Comparison of ENCODE assay signal across 26 cellular contexts in genomic region chr13:58827904-58828303, GRCh38.
"Had no signal": no experiment of that assay in that cellular context is flagged by ENCODE, and none has a peak within 500 bp of the region (broad histone marks: within the 10 kb centered on the region; RNA-seq: fewer than 3 reads in every experiment).

No MANE protein-coding gene starts in this region.

- H3K27me3 ChIP-seq: stomach, suprapubic skin, testis, thyroid gland, tibial artery, tibial nerve, transverse colon, upper lobe of left lung, upper lobe of right lung, uterus, vagina had no signal

- H3K36me3 ChIP-seq: stomach, suprapubic skin, thoracic aorta, thyroid gland, tibial artery, tibial nerve, transverse colon, upper lobe of left lung, upper lobe of right lung, uterus, vagina had no signal

- DNase-seq: stimulated activated CD4-positive, alpha-beta T cell treated with anti-CD3 and anti-CD28 coated beads, Interleukin-2, amount 100 ng/mL, for 48 hours; stimulated activated CD4-positive, alpha-beta T cell treated with anti-CD3 and anti-CD28 coated beads, Interleukin-4, amount 100 ng/mL, for 1 hour; stimulated activated CD4-positive, alpha-beta T cell treated with anti-CD3 and anti-CD28 coated beads, Interleukin-4, amount 100 ng/mL, for 24 hours; stimulated activated CD4-positive, alpha-beta T cell treated with anti-CD3 and anti-CD28 coated beads, Interleukin-4, amount 100 ng/mL, for 4 hours; stimulated activated CD8-positive, alpha-beta memory T cell treated with anti-CD3 and anti-CD28 coated beads, Interleukin-4, amount 100 ng/mL, for 48 hours; stimulated activated naive B cell treated with anti-CD40 and anti-IgM and Interleukin-4, amounts not matched to agents 10 μg/mL and 1 μg/mL and 100 μg/mL, for 72 hours; stimulated activated naive CD4-positive, alpha-beta T cell; stimulated activated naive CD4-positive, alpha-beta T cell treated with Interleukin-2 at 50 U/mL for 16 hours; stimulated activated naive CD8-positive, alpha-beta T cell treated with anti-CD3 and anti-CD28 coated beads, Interleukin-15, amount 100 ng/mL, for 72 hours; stimulated activated naive CD8-positive, alpha-beta T cell treated with anti-CD3 and anti-CD28 coated beads, Interleukin-15, Interleukin-2, amounts not matched to agents 100 U/mL and 50 U/mL, for 24 hours; stomach; substantia nigra; testis; thyroid gland; tibial artery; transverse colon; trophoblast cell; upper lobe of left lung; upper lobe of right lung; uterus had no signal

- H3K9me3 ChIP-seq: suprapubic skin, testis, thoracic aorta, thyroid gland, tibial artery, tibial nerve, upper lobe of left lung, upper lobe of right lung, uterus, vagina had no signal

- H3K27ac ChIP-seq: stomach, suprapubic skin, testis, thoracic aorta, thyroid gland, tibial artery, tibial nerve, transverse colon, upper lobe of left lung, upper lobe of right lung, uterus, vagina had no signal

- ATAC-seq: stimulated activated effector memory CD8-positive, alpha-beta T cell treated with anti-CD3 and anti-CD28 coated beads, Interleukin-12 subunit alpha, Interleukin-12 subunit beta, amount 100 ng/mL, for 72 hours; stimulated activated memory B cell treated with anti-CD40 and anti-IgM and Interleukin-4, amounts not matched to agents 10 μg/mL and 1 μg/mL and 100 μg/mL, for 72 hours; stimulated activated naive B cell treated with anti-CD40 and anti-IgM and Interleukin-4, amounts not matched to agents 10 μg/mL and 1 μg/mL and 100 μg/mL, for 72 hours; stimulated activated naive CD8-positive, alpha-beta T cell treated with anti-CD3 and anti-CD28 coated beads, Interleukin-15, amount 100 ng/mL, for 72 hours; stimulated activated naive CD8-positive, alpha-beta T cell treated with anti-CD3 and anti-CD28 coated beads, Interleukin-15, Interleukin-2, amounts not matched to agents 100 U/mL and 50 U/mL, for 24 hours; upper lobe of right lung had no signal

- H3K4me3 ChIP-seq: stomach, suprapubic skin, testis, thoracic aorta, thyroid gland, tibial artery, tibial nerve, transverse colon, upper lobe of left lung, upper lobe of right lung, uterus, vagina had no signal
